In genomic region chr11:5992604-5993251, GRCh38 we compare ENCODE assay signal across 8 cellular contexts. TPM values are rescaled to one million over a fixed set of nuclear protein-coding genes. Genes with fewer than 3 reads are reported as not detected.
DNase-seq lines count a peak whose midpoint lies in the region; ATAC-seq and TF ChIP-seq lines count a peak whose summit lies in the region.

No MANE protein-coding gene starts in this region.

- H3K9ac ChIP-seq in PC-3 (ENCODE audit: low read length) = no peak overlapping the region

- POLR2A ChIA-PET in PC-3 (lab: Charles Lee; ENCODE audit: unreplicated experiment) = no interaction called here

- H3K4me2 ChIP-seq in PC-3 (ENCODE audit: low read length) = no peak overlapping the region

- ATAC-seq in GM19351 (IDR thresholded peaks at IDR 0.05; ENCODE audit: unreplicated experiment) = peak; percentile 55
- no peak for ATAC-seq in PC-3
- ATAC-seq in HG03354 (IDR thresholded peaks at IDR 0.05; ENCODE audit: poor library complexity, severe bottlenecking, unreplicated experiment) = no peak
- ATAC-seq in stimulated activated naive B cell treated with anti-CD40 and anti-IgM and Interleukin-4, amounts not matched to agents 10 μg/mL and 1 μg/mL and 100 μg/mL, for 72 hours (replicated peaks) = no peak

- no peaks in the 10 kb centered on the region for H3F3A ChIP-seq in PC-3 (ENCODE audit: low read length, unreplicated experiment)

- no peaks in the 10 kb centered on the region for H3K9me2 ChIP-seq in PC-3 (replicated peaks; ENCODE audit: low read length)

- no peaks in the 10 kb centered on the region for H4K20me1 ChIP-seq in PC-3 (ENCODE audit: low read length)

- TF ChIP-seq CTCF in BE2C (IDR thresholded peaks at IDR 0.05; ENCODE audit: low read depth, low read length) (peak; percentile 48), PC-3 (conservative IDR thresholded peaks at IDR 0.05; ENCODE audit: low read depth, low read length) (peak; percentile 66)

- H2AFZ ChIP-seq in PC-3 (ENCODE audit: low read length) = no peak overlapping the region

- no peak overlapping the region for H3K27ac Mint-ChIP-seq in stimulated activated naive B cell treated with anti-CD40 and anti-IgM and Interleukin-4, amounts not matched to agents 10 μg/mL and 1 μg/mL and 100 μg/mL, for 72 hours

- H3K27me3 Mint-ChIP-seq in stimulated activated naive B cell treated with anti-CD40 and anti-IgM and Interleukin-4, amounts not matched to agents 10 μg/mL and 1 μg/mL and 100 μg/mL, for 72 hours = peaks cover under 1 to 2% of the 10 kb centered on the region in 2 donors

- H3K36me3 Mint-ChIP-seq in stimulated activated naive B cell treated with anti-CD40 and anti-IgM and Interleukin-4, amounts not matched to agents 10 μg/mL and 1 μg/mL and 100 μg/mL, for 72 hours = no peaks in the 10 kb centered on the region

- DNase-seq in BE2C = no peak
- peak; percentile 33 for DNase-seq in PC-3
- peak; percentile 29 for DNase-seq in hepatic stellate cell (ENCODE audit: low spot score)
- DNase-seq in NK-92 treated with Interleukin-12 subunit alpha and Interleukin-12 subunit beta, amount 100 ng/mL, for 24 hours (lab: John Stamatoyannopoulos, UW) = no peak
- DNase-seq in stimulated activated naive B cell treated with anti-CD40 and anti-IgM and Interleukin-4, amounts not matched to agents 10 μg/mL and 1 μg/mL and 100 μg/mL, for 72 hours = no peak
- no peak for DNase-seq in GDM1 (lab: John Stamatoyannopoulos, UW)

- BruUV-seq in PC-3 (replicated peaks; lab: Mats Ljungman, UMichigan) = no TSS peak

- no peak overlapping the region for H3K27ac ChIP-seq in PC-3 (ENCODE audit: low read length)

- no peak overlapping the region for H3K4me3 Mint-ChIP-seq in stimulated activated naive B cell treated with anti-CD40 and anti-IgM and Interleukin-4, amounts not matched to agents 10 μg/mL and 1 μg/mL and 100 μg/mL, for 72 hours

- CTCF ChIA-PET in PC-3 (lab: Charles Lee) = no interaction called here

- H3K27me3 ChIP-seq in BE2C = no peaks in the 10 kb centered on the region
- H3K27me3 ChIP-seq in PC-3 (ENCODE audit: low read length) = no peaks in the 10 kb centered on the region

- H3K4me1 Mint-ChIP-seq in stimulated activated naive B cell treated with anti-CD40 and anti-IgM and Interleukin-4, amounts not matched to agents 10 μg/mL and 1 μg/mL and 100 μg/mL, for 72 hours = no peaks in the 10 kb centered on the region

- H3K9me3 ChIP-seq in BE2C (no peaks in the 10 kb centered on the region), PC-3 (ENCODE audit: low read length) (no peaks in the 10 kb centered on the region)

- intact Hi-C loops in PC-3 (cut with micrococcal nuclease) = no loop called here

- H3K36me3 ChIP-seq in BE2C (no peaks in the 10 kb centered on the region), PC-3 (ENCODE audit: low read depth, low read length) (no peaks in the 10 kb centered on the region)

- H3K4me3 ChIP-seq in BE2C (ENCODE audit: low read depth, low read length) = no peak overlapping the region
- H3K4me3 ChIP-seq in PC-3 (ENCODE audit: low read length) = no peak overlapping the region

- H3K79me2 ChIP-seq in PC-3 (ENCODE audit: low read length) = no peaks in the 10 kb centered on the region

- no peaks in the 10 kb centered on the region for H3K9me3 Mint-ChIP-seq in stimulated activated naive B cell treated with anti-CD40 and anti-IgM and Interleukin-4, amounts not matched to agents 10 μg/mL and 1 μg/mL and 100 μg/mL, for 72 hours

- H3K4me1 ChIP-seq in BE2C (no peaks in the 10 kb centered on the region), PC-3 (ENCODE audit: insufficient read depth, low read length) (no peaks in the 10 kb centered on the region)

RNA-seq across cellular contexts. Expression of gene OR52L1, which starts 5.9 kb away (rescaled TPM):
- not detected for polyA plus RNA-seq in BE2C (2012; ENCODE audit: insufficient read depth, insufficient read length, low read depth)
- total RNA-seq in PC-3 (2014; rRNA removed) = not detected in 2 replicates

RNA-seq across cellular contexts. Expression of gene OR56A4, which starts 14.0 kb away (rescaled TPM):
- polyA plus RNA-seq in BE2C (2012; ENCODE audit: insufficient read depth, insufficient read length, low read depth) = not detected
- total RNA-seq in PC-3 (2014; rRNA removed) = not detected in 2 replicates

RNA-seq across cellular contexts. Expression of gene OR56A5, which starts 24.4 kb away (rescaled TPM):
- polyA plus RNA-seq in BE2C (2012; ENCODE audit: insufficient read depth, insufficient read length, low read depth) = not detected
- not detected in 2 replicates for total RNA-seq in PC-3 (2014; rRNA removed)

RNA-seq across cellular contexts. Expression of gene OR56A1, which starts 37.8 kb away (rescaled TPM):
- not detected for polyA plus RNA-seq in BE2C (2012; ENCODE audit: insufficient read depth, insufficient read length, low read depth)
- total RNA-seq in PC-3 (2014; rRNA removed) = not detected in 2 replicates

RNA-seq across cellular contexts. Expression of gene OR56A3, which starts 50.7 kb away (rescaled TPM):
- polyA plus RNA-seq in BE2C (2012; ENCODE audit: insufficient read depth, insufficient read length, low read depth) = not detected
- not detected in 2 replicates for total RNA-seq in PC-3 (2014; rRNA removed)

Comparison
In these comparisons a context has a peak if more than half of its experiments do, and no peak if none do; other contexts are left out.
1. DNase-seq: peak in PC-3 (single experiment) and hepatic stellate cell (single experiment); none in BE2C (single experiment), NK-92 treated with Interleukin-12 subunit alpha and Interleukin-12 subunit beta, amount 100 ng/mL, for 24 hours (single experiment), stimulated activated naive B cell treated with anti-CD40 and anti-IgM and Interleukin-4, amounts not matched to agents 10 μg/mL and 1 μg/mL and 100 μg/mL, for 72 hours (single experiment) and GDM1 (single experiment).